ENCODE assay signal across 12 cellular contexts in genomic region chr17:74860999-74861553, GRCh38. TPM values are rescaled to one million over a fixed set of nuclear protein-coding genes. Genes with fewer than 3 reads are reported as not detected.
DNase-seq lines count a peak whose midpoint lies in the region; ATAC-seq lines count a peak whose summit lies in the region.
"Had no signal": no experiment of that assay in that cellular context is flagged by ENCODE, and none has a peak within 500 bp of the region (broad histone marks: within the 10 kb centered on the region; RNA-seq: fewer than 3 reads in every experiment).

No MANE protein-coding gene starts in this region.

- H3K27ac ChIP-seq in layer of hippocampus (ENCODE audit: low read depth, low read length) (peak overlapping the region; percentile 71), subcutaneous abdominal adipose tissue (ENCODE audit: low read depth, low read length) (no peak overlapping the region)
- H3K27ac ChIP-seq: KMS-11, SK-N-MC had no signal

- H3K36me3 ChIP-seq in subcutaneous abdominal adipose tissue (ENCODE audit: control insufficient read depth in 5 of 5, insufficient read depth in 5 of 5, low read length in 5 of 5): no peaks in the 10 kb centered on the region

- peaks cover 13% of the 10 kb centered on the region for H3K4me1 Mint-ChIP-seq in activated naive CD4-positive, alpha-beta T cell treated with anti-CD3 and anti-CD28 coated beads, Interleukin-2, amount 50 U/mL, for 24 hours
- peaks cover 15% of the 10 kb centered on the region for H3K4me1 Mint-ChIP-seq in activated naive CD4-positive, alpha-beta T cell treated with anti-CD3 and anti-CD28 coated beads for 36 hours (ENCODE audit: low read depth)
- peaks cover 5% of the 10 kb centered on the region for H3K4me1 Mint-ChIP-seq in activated T-helper 17 cell treated with anti-CD3 and anti-CD28 coated beads, Interleukin-2, amount 50 U/mL, for 72 hours

- no peak for ATAC-seq in activated T-helper 17 cell treated with anti-CD3 and anti-CD28 coated beads, Interleukin-2, amount 50 U/mL, for 72 hours (replicated peaks)
- no peak for ATAC-seq in HG02571 (IDR thresholded peaks at IDR 0.05; ENCODE audit: unreplicated experiment)

- H3K9me3 ChIP-seq in subcutaneous abdominal adipose tissue (ENCODE audit: control insufficient read depth in 5 of 5, low read length in 5 of 5): no peaks in the 10 kb centered on the region

- peaks cover 25% of the 10 kb centered on the region for H3K27me3 ChIP-seq in layer of hippocampus (ENCODE audit: control insufficient read depth, insufficient read depth, low read length)
- H3K27me3 ChIP-seq in subcutaneous abdominal adipose tissue (ENCODE audit: control insufficient read depth in 5 of 5, insufficient read depth in 4 of 5, low read length in 5 of 5): peaks cover 25 to 43% (median 34%) of the 10 kb centered on the region in 5 donors

- no peaks in the 10 kb centered on the region for H3K36me3 Mint-ChIP-seq in activated naive CD4-positive, alpha-beta T cell treated with anti-CD3 and anti-CD28 coated beads, Interleukin-2, amount 50 U/mL, for 24 hours
- peaks cover 7% of the 10 kb centered on the region for H3K36me3 Mint-ChIP-seq in activated naive CD4-positive, alpha-beta T cell treated with anti-CD3 and anti-CD28 coated beads for 36 hours (ENCODE audit: low read depth)
- H3K36me3 Mint-ChIP-seq in activated T-helper 17 cell treated with anti-CD3 and anti-CD28 coated beads, Interleukin-2, amount 50 U/mL, for 72 hours (ENCODE audit: low read depth): peaks cover 21% of the 10 kb centered on the region

- DNase-seq in activated naive CD4-positive, alpha-beta T cell treated with anti-CD3 and anti-CD28 coated beads for 36 hours: no peak
- no peak for DNase-seq in retina
- no peak for DNase-seq in activated CD8-positive, alpha-beta memory T cell treated with anti-CD3 and anti-CD28 coated beads, Interleukin-2, amount 50 U/mL, for 48 hours
- DNase-seq: NCI-H345 had no signal

- H3K4me3 Mint-ChIP-seq in activated naive CD4-positive, alpha-beta T cell treated with anti-CD3 and anti-CD28 coated beads, Interleukin-2, amount 50 U/mL, for 24 hours: peak overlapping the region; percentile 51
- H3K4me3 Mint-ChIP-seq in activated naive CD4-positive, alpha-beta T cell treated with anti-CD3 and anti-CD28 coated beads for 36 hours: no peak overlapping the region
- peak overlapping the region; percentile 41 for H3K4me3 Mint-ChIP-seq in activated T-helper 17 cell treated with anti-CD3 and anti-CD28 coated beads, Interleukin-2, amount 50 U/mL, for 72 hours

- intact Hi-C loops in activated naive CD4-positive, alpha-beta T cell treated with anti-CD3 and anti-CD28 coated beads for 36 hours (cut with micrococcal nuclease): no loop called here

- H3K4me3 ChIP-seq in subcutaneous abdominal adipose tissue (ENCODE audit: low read depth in 1 of 5, low read length in 5 of 5): peak overlapping the region in 4 of 5 donors; percentile 17 to 47 (median 36)
- H3K4me3 ChIP-seq: SK-N-MC had no signal

- H3K9me3 Mint-ChIP-seq in activated naive CD4-positive, alpha-beta T cell treated with anti-CD3 and anti-CD28 coated beads, Interleukin-2, amount 50 U/mL, for 24 hours: no peaks in the 10 kb centered on the region
- H3K9me3 Mint-ChIP-seq in activated naive CD4-positive, alpha-beta T cell treated with anti-CD3 and anti-CD28 coated beads for 36 hours: no peaks in the 10 kb centered on the region
- no peaks in the 10 kb centered on the region for H3K9me3 Mint-ChIP-seq in activated T-helper 17 cell treated with anti-CD3 and anti-CD28 coated beads, Interleukin-2, amount 50 U/mL, for 72 hours
- H3K9me3 Mint-ChIP-seq: neural crest cell had no signal

- peaks cover 0 to 25% (median 23%) of the 10 kb centered on the region in 5 donors for H3K4me1 ChIP-seq in subcutaneous abdominal adipose tissue (ENCODE audit: control insufficient read depth in 5 of 5, insufficient read depth in 5 of 5, low read length in 5 of 5)

- H3K27me3 Mint-ChIP-seq in activated naive CD4-positive, alpha-beta T cell treated with anti-CD3 and anti-CD28 coated beads, Interleukin-2, amount 50 U/mL, for 24 hours: peaks cover 27% of the 10 kb centered on the region
- peaks cover 42% of the 10 kb centered on the region for H3K27me3 Mint-ChIP-seq in activated naive CD4-positive, alpha-beta T cell treated with anti-CD3 and anti-CD28 coated beads for 36 hours (ENCODE audit: low read depth)
- H3K27me3 Mint-ChIP-seq in activated T-helper 17 cell treated with anti-CD3 and anti-CD28 coated beads, Interleukin-2, amount 50 U/mL, for 72 hours: peaks cover 31% of the 10 kb centered on the region

- H3K27ac Mint-ChIP-seq in activated naive CD4-positive, alpha-beta T cell treated with anti-CD3 and anti-CD28 coated beads, Interleukin-2, amount 50 U/mL, for 24 hours: no peak overlapping the region
- H3K27ac Mint-ChIP-seq in activated naive CD4-positive, alpha-beta T cell treated with anti-CD3 and anti-CD28 coated beads for 36 hours: no peak overlapping the region
- no peak overlapping the region for H3K27ac Mint-ChIP-seq in activated T-helper 17 cell treated with anti-CD3 and anti-CD28 coated beads, Interleukin-2, amount 50 U/mL, for 72 hours

- H3K9ac ChIP-seq in subcutaneous abdominal adipose tissue (ENCODE audit: low read length in 5 of 5): no peak overlapping the region
- H3K9ac ChIP-seq: KMS-11 had no signal

- CTCF ChIA-PET in activated naive CD4-positive, alpha-beta T cell treated with anti-CD3 and anti-CD28 coated beads for 36 hours (lab: Charles Lee): interaction anchor here (1.0 to 10.0 kb wide), 10 partner anchors 8 to 124 kb away, joined by 3 to 165 read pairs (median 8); partner anchors contain the start of genes FDXR and RAB37

RNA-seq across cellular contexts. Expression of gene GRIN2C, which starts 1.4 kb away (rescaled TPM):
- total RNA-seq in activated naive CD4-positive, alpha-beta T cell treated with anti-CD3 and anti-CD28 coated beads for 36 hours: under 1 TPM in 1 of 2 experiments, not detected in 1; 0.07 TPM
- total RNA-seq in activated T-helper 17 cell treated with anti-CD3 and anti-CD28 coated beads, Interleukin-2, amount 50 U/mL, for 72 hours: 1 to 10 TPM in 1 of 2 donors, under 1 TPM in 1; 0.65 to 1.2 TPM

RNA-seq across cellular contexts. Expression of gene FDXR, which starts 11.7 kb away (rescaled TPM):
- 10 to 100 TPM; 61.8 to 67.6 TPM for total RNA-seq in activated naive CD4-positive, alpha-beta T cell treated with anti-CD3 and anti-CD28 coated beads for 36 hours
- 10 to 100 TPM; 56.7 to 58.4 TPM for total RNA-seq in activated T-helper 17 cell treated with anti-CD3 and anti-CD28 coated beads, Interleukin-2, amount 50 U/mL, for 72 hours

RNA-seq across cellular contexts. Expression of gene FADS6, which starts 32.4 kb away (rescaled TPM):
- not detected for total RNA-seq in activated naive CD4-positive, alpha-beta T cell treated with anti-CD3 and anti-CD28 coated beads for 36 hours
- total RNA-seq in activated T-helper 17 cell treated with anti-CD3 and anti-CD28 coated beads, Interleukin-2, amount 50 U/mL, for 72 hours: not detected
- total RNA-seq: neural crest cell had no signal
